Comparison of ENCODE assay signal across 18 cellular contexts in genomic region chr1:172219966-172220365, GRCh38.
DNase-seq lines count a peak whose midpoint lies in the region; ATAC-seq, FAIRE-seq and TF ChIP-seq lines count a peak whose summit lies in the region.
"Had no signal": no experiment of that assay in that cellular context is flagged by ENCODE, and none has a peak within 500 bp of the region (broad histone marks: within the 10 kb centered on the region; RNA-seq: fewer than 3 reads in every experiment).

No MANE protein-coding gene starts in this region.

- H4K8ac ChIP-seq in IMR-90 (ENCODE audit: low read depth in 2 of 2, low read length in 2 of 2): no peak overlapping the region

- no peak overlapping the region for H2BK120ac ChIP-seq in IMR-90 (ENCODE audit: low read depth, low read length)

- H4K91ac ChIP-seq in IMR-90 (ENCODE audit: insufficient read depth, low read depth, low read length): no peak overlapping the region

- no peaks in the 10 kb centered on the region for H3K79me1 ChIP-seq in IMR-90 (ENCODE audit: low read depth in 1 of 2, low read length in 2 of 2)

- H3K4me1 ChIP-seq in IMR-90 (ENCODE audit: control insufficient read depth, insufficient read depth, low read length) (peaks cover 4% of the 10 kb centered on the region; the same call in 1 of the 2 replicates), uterus (no peaks in the 10 kb centered on the region)
- H3K4me1 ChIP-seq: Caco-2 had no signal

- POLR2A ChIA-PET in IMR-90 (lab: Charles Lee; ENCODE audit: unreplicated experiment): no interaction called here

- no peak overlapping the region for H2BK15ac ChIP-seq in IMR-90 (ENCODE audit: low read depth, low read length)

- H3K27me3 ChIP-seq in IMR-90 (ENCODE audit: control insufficient read depth, insufficient read depth, low read length): no peaks in the 10 kb centered on the region
- H3K27me3 ChIP-seq in uterus: no peaks in the 10 kb centered on the region

- no peak for TF ChIP-seq RAD21 in IMR-90 (IDR thresholded peaks at IDR 0.05; ENCODE audit: low read length)

- peak; percentile 58 for FAIRE-seq in TTC549 (lab: Jason Lieb, UNC)

- TF ChIP-seq CTCF in IMR-90 (conservative IDR thresholded peaks at IDR 0.05; ENCODE audit: low read depth, low read length) (no peak), uterus (IDR thresholded peaks at IDR 0.05) (no peak)

- CTCF ChIA-PET in IMR-90 (lab: Yijun Ruan, JAX): interaction anchor here (0.6 kb wide), 1 partner anchor 85 kb away, joined by 3 read pairs; no protein-coding TSS in a partner anchor

- intact Hi-C loops in IMR-90 (cut with micrococcal nuclease) (loop anchor here (5.0 kb wide), 2 partner anchors 33 to 48 kb away; no protein-coding TSS in a partner anchor), uterus (cut with DNase I; ENCODE audit: low total_unique reads) (no loop called here)

- no CpG with 5 or more reads among the region's 1 CpG for WGBS in IMR-90 (ENCODE audit: extremely low coverage in 2 of 2, insufficient read length in 1 of 2), 2 experiments

- no peak overlapping the region for H3K56ac ChIP-seq in IMR-90 (ENCODE audit: extremely low read depth, insufficient read depth, low read length)

- H2BK5ac ChIP-seq in IMR-90 (ENCODE audit: low read depth, low read length, poor library complexity, severe bottlenecking): no peak overlapping the region

- no peaks in the 10 kb centered on the region for H3K9me1 ChIP-seq in IMR-90 (ENCODE audit: insufficient read depth, low read length)

- H3K9ac ChIP-seq in IMR-90 (ENCODE audit: low read depth, low read length): no peak overlapping the region

- H2AFZ ChIP-seq in IMR-90 (replicated peaks; ENCODE audit: low read length, poor library complexity): no peak overlapping the region

- no peaks in the 10 kb centered on the region for H4K20me1 ChIP-seq in IMR-90 (ENCODE audit: insufficient read depth, low read length)

- in situ Hi-C loops in IMR-90 (cut with MboI; ENCODE audit: low sequenced_read_pairs): no loop called here

- no TSS peak for BruUV-seq in IMR-90 (replicated peaks; lab: Mats Ljungman, UMichigan)

- DNase-seq in NCI-H82 (lab: John Stamatoyannopoulos, UW) (peak; percentile 20), NCI-H82 treated with DMSO at 0.1 percent for 48 hours (lab: John Stamatoyannopoulos, UW; ENCODE audit: unreplicated experiment) (no peak), IMR-90 (peak; percentile 11), myocyte (ENCODE audit: low read depth) (peak; percentile 18), uterus (no peak), A172 (ENCODE audit: low spot score) (no peak)
- DNase-seq: ACHN, Caco-2, DMS79 treated with DMSO at 0.1 percent for 48 hours, HCEC 1CT, NCI-H1436 treated with DMSO at 0.1 percent for 48 hours, NCI-H2081 treated with DMSO at 0.1 percent for 48 hours, NCI-H2227 treated with DMSO at 0.1 percent for 48 hours, NCI-H526 treated with DMSO at 0.1 percent for 48 hours, T-helper 1 cell had no signal

- H2AK5ac ChIP-seq in IMR-90 (ENCODE audit: low read depth, low read length): no peak overlapping the region

- no peak overlapping the region for H2BK20ac ChIP-seq in IMR-90 (ENCODE audit: low read depth, low read length)

- TF ChIP-seq POLR2A in IMR-90 (IDR thresholded peaks at IDR 0.05; ENCODE audit: low read depth, low read length) (no peak), uterus (IDR thresholded peaks at IDR 0.05) (no peak)

- no peak overlapping the region for H3K4ac ChIP-seq in IMR-90 (ENCODE audit: low read depth, low read length)

- peak; percentile 37; the same call in 1 of the 2 replicates for ATAC-seq in IMR-90 (ENCODE audit: low read depth)
- ATAC-seq in GM21515 (IDR thresholded peaks at IDR 0.05; ENCODE audit: unreplicated experiment): no peak
- ATAC-seq: SK-N-SH treated with all-trans-retinoic acid at 6 μM for 48 hours had no signal

- H3K36me3 ChIP-seq in IMR-90 (ENCODE audit: control insufficient read depth, insufficient read depth, low read length) (no peaks in the 10 kb centered on the region), uterus (no peaks in the 10 kb centered on the region)

- H3K9me3 ChIP-seq in IMR-90 (ENCODE audit: control insufficient read depth, insufficient read depth, low read length): no peaks in the 10 kb centered on the region
- no peaks in the 10 kb centered on the region for H3K9me3 ChIP-seq in uterus
- H3K9me3 ChIP-seq: Caco-2 had no signal

- no peak overlapping the region for H3K4me2 ChIP-seq in IMR-90 (ENCODE audit: low read depth, low read length)

- no peak overlapping the region for H2AK9ac ChIP-seq in IMR-90 (replicated peaks; ENCODE audit: low read depth, low read length, poor library complexity)

- no peak overlapping the region for H3K23ac ChIP-seq in IMR-90 (ENCODE audit: low read depth, low read length)

- no peak overlapping the region for H3K27ac ChIP-seq in IMR-90 (ENCODE audit: insufficient read depth, low read length)
- no peak overlapping the region for H3K27ac ChIP-seq in uterus

- no peak overlapping the region; the same call in 1 of the 2 replicates for H3K18ac ChIP-seq in IMR-90 (ENCODE audit: low read depth, low read length)

- no peak overlapping the region for H4K5ac ChIP-seq in IMR-90 (ENCODE audit: low read depth, low read length)

- H3K4me3 ChIP-seq in IMR-90 (ENCODE audit: insufficient read depth, low read depth, low read length) (no peak overlapping the region), uterus (no peak overlapping the region)

- H3K14ac ChIP-seq in IMR-90 (replicated peaks; ENCODE audit: low read depth, low read length): no peak overlapping the region

- dilution Hi-C loops in IMR-90 (cut with HindIII; ENCODE audit: low sequenced_read_pairs, unreplicated experiment): no loop called here

TF ChIP-seq in IMR-90, 13 proteins besides CTCF, POLR2A, EP300 and RAD21:
- TF ChIP-seq SMC3 (IDR thresholded peaks at IDR 0.05; ENCODE audit: low read depth, low read length): no peak
- no peak for TF ChIP-seq MXI1 (IDR thresholded peaks at IDR 0.05; ENCODE audit: borderline replicate concordance, low read depth, low read length)
- no peak for TF ChIP-seq USF2 (IDR thresholded peaks at IDR 0.05; ENCODE audit: low read depth, low read length)
- no peak for TF ChIP-seq MAZ (IDR thresholded peaks at IDR 0.05; ENCODE audit: borderline replicate concordance, low read depth, low read length)
- no peak for TF ChIP-seq FOS (IDR thresholded peaks at IDR 0.05; ENCODE audit: low read depth, low read length)
- TF ChIP-seq MAFK (IDR thresholded peaks at IDR 0.05; ENCODE audit: low read depth, low read length): no peak
- no peak for TF ChIP-seq BHLHE40 (IDR thresholded peaks at IDR 0.05; ENCODE audit: low read depth, low read length)
- no peak for TF ChIP-seq RCOR1 (IDR thresholded peaks at IDR 0.05; ENCODE audit: insufficient replicate concordance, low read length)
- TF ChIP-seq NFE2L2 (IDR thresholded peaks at IDR 0.05; ENCODE audit: low read depth, low read length): no peak
- no peak for TF ChIP-seq RFX5 (IDR thresholded peaks at IDR 0.05; ENCODE audit: low read depth, low read length)
- no peak for TF ChIP-seq CHD1 (IDR thresholded peaks at IDR 0.05; ENCODE audit: low read depth, low read length)
- no peak for TF ChIP-seq ELK1 (IDR thresholded peaks at IDR 0.05; ENCODE audit: borderline replicate concordance, low read depth, low read length)
- TF ChIP-seq CEBPB (IDR thresholded peaks at IDR 0.05; ENCODE audit: low read depth, low read length): no peak

Comparison
In these comparisons a context has a peak if more than half of its experiments do, and no peak if none do; other contexts are left out.
1. DNase-seq: peak in NCI-H82 (single experiment), IMR-90 (single experiment) and myocyte (single experiment); none in NCI-H82 treated with DMSO at 0.1 percent for 48 hours (single experiment), uterus (0 of 2) and A172 (single experiment).